Comparison of ENCODE assay signal across 8 cellular contexts in genomic region chr17:48593840-48594411, GRCh38. TPM values are rescaled to one million over a fixed set of nuclear protein-coding genes. Genes with fewer than 3 reads are reported as not detected.
DNase-seq lines count a peak whose midpoint lies in the region; ATAC-seq and TF ChIP-seq lines count a peak whose summit lies in the region.

No MANE protein-coding gene starts in this region.

- H3K4me3 Mint-ChIP-seq in activated CD4-positive, alpha-beta T cell treated with anti-CD3 and anti-CD28 coated beads, Interleukin-2, amount 10 ng/mL, durations not matched to agents 7 days and 5 days = peak overlapping the region; percentile 65

- no peaks in the 10 kb centered on the region for H3K9me3 Mint-ChIP-seq in activated CD4-positive, alpha-beta T cell treated with anti-CD3 and anti-CD28 coated beads, Interleukin-2, amount 10 ng/mL, durations not matched to agents 7 days and 5 days

- no peaks in the 10 kb centered on the region for H3K36me3 ChIP-seq in BE2C
- H3K36me3 ChIP-seq in mucosa of descending colon (ENCODE audit: low read depth) = peaks cover 5% of the 10 kb centered on the region

- CTCF ChIA-PET in activated CD4-positive, alpha-beta T cell treated with anti-CD3 and anti-CD28 coated beads, Interleukin-2, amount 10 ng/mL, durations not matched to agents 7 days and 5 days (lab: Charles Lee) = interaction anchor here (0.6 to 2.8 kb wide), 15 partner anchors 20 to 568 kb away, joined by 3 to 18 read pairs (median 5); partner anchors contain the start of genes HOXB9 and PRAC2

- peaks cover 96% of the 10 kb centered on the region for H3K27me3 ChIP-seq in BE2C

- peaks cover 91% of the 10 kb centered on the region for H3K27me3 Mint-ChIP-seq in activated CD4-positive, alpha-beta T cell treated with anti-CD3 and anti-CD28 coated beads, Interleukin-2, amount 10 ng/mL, durations not matched to agents 7 days and 5 days

- intact Hi-C loops in mucosa of descending colon (cut with DNase I, micrococcal nuclease) = no loop called here

- peaks cover 59% of the 10 kb centered on the region for H3K4me1 Mint-ChIP-seq in activated CD4-positive, alpha-beta T cell treated with anti-CD3 and anti-CD28 coated beads, Interleukin-2, amount 10 ng/mL, durations not matched to agents 7 days and 5 days

- H3K4me3 ChIP-seq in BE2C (ENCODE audit: low read depth, low read length) (no peak overlapping the region), mucosa of descending colon (no peak overlapping the region)

- peak; percentile 84 for DNase-seq in BE2C
- peak; percentile 88 for DNase-seq in HCEC 1CT
- DNase-seq in NCI-H526 (lab: John Stamatoyannopoulos, UW) = peak; percentile 69 to 91
- peak; percentile 78 for DNase-seq in activated CD4-positive, alpha-beta T cell treated with anti-CD3 and anti-CD28 coated beads, Interleukin-2, amount 10 ng/mL, durations not matched to agents 7 days and 5 days
- peak; percentile 94 for DNase-seq in ecto neural progenitor cell (ENCODE audit: low spot score)
- peak in 2 of 3 donors; percentile 75 to 85 for DNase-seq in mucosa of descending colon
- peak; percentile 58 to 63 for DNase-seq in stimulated activated CD8-positive, alpha-beta memory T cell treated with anti-CD3 and anti-CD28 coated beads, Interleukin-7, amount 100 ng/mL, for 1 hour (ENCODE audit: low read depth in 2 of 2)
- DNase-seq in superior temporal gyrus (ENCODE audit: extremely low spot score) = no peak

- H3K36me3 Mint-ChIP-seq in activated CD4-positive, alpha-beta T cell treated with anti-CD3 and anti-CD28 coated beads, Interleukin-2, amount 10 ng/mL, durations not matched to agents 7 days and 5 days (ENCODE audit: low read depth) = peaks cover 5% of the 10 kb centered on the region

- no peaks in the 10 kb centered on the region for H3K9me3 ChIP-seq in BE2C
- no peaks in the 10 kb centered on the region for H3K9me3 ChIP-seq in mucosa of descending colon

- POLR2A ChIA-PET in activated CD4-positive, alpha-beta T cell treated with anti-CD3 and anti-CD28 coated beads, Interleukin-2, amount 10 ng/mL, durations not matched to agents 7 days and 5 days (lab: Charles Lee) = no interaction called here

- peak; percentile 93 for TF ChIP-seq CTCF in BE2C (IDR thresholded peaks at IDR 0.05; ENCODE audit: low read depth, low read length)
- peak; percentile 50 for TF ChIP-seq CTCF in mucosa of descending colon (IDR thresholded peaks at IDR 0.05)

- H3K4me1 ChIP-seq in BE2C (no peaks in the 10 kb centered on the region), mucosa of descending colon (ENCODE audit: low read depth) (peaks cover 46% of the 10 kb centered on the region)

- H3K27ac Mint-ChIP-seq in activated CD4-positive, alpha-beta T cell treated with anti-CD3 and anti-CD28 coated beads, Interleukin-2, amount 10 ng/mL, durations not matched to agents 7 days and 5 days = no peak overlapping the region

- peak; percentile 32 for ATAC-seq in mucosa of descending colon

RNA-seq across cellular contexts. Expression of gene HOXB5, which starts 0.3 kb away (rescaled TPM):
- polyA plus RNA-seq in BE2C (2012; ENCODE audit: insufficient read depth, insufficient read length, low read depth) = not detected
- total RNA-seq in activated CD4-positive, alpha-beta T cell treated with anti-CD3 and anti-CD28 coated beads, Interleukin-2, amount 10 ng/mL, durations not matched to agents 7 days and 5 days = not detected
- 10 to 100 TPM; 16.2 to 29.3 (median 19.9) TPM for total RNA-seq in mucosa of descending colon

RNA-seq across cellular contexts. Expression of gene HOXB3, which starts 3.9 kb away (rescaled TPM):
- polyA plus RNA-seq in BE2C (2012; ENCODE audit: insufficient read depth, insufficient read length, low read depth) = not detected
- 1 to 10 TPM; 3.1 to 4.5 TPM for total RNA-seq in activated CD4-positive, alpha-beta T cell treated with anti-CD3 and anti-CD28 coated beads, Interleukin-2, amount 10 ng/mL, durations not matched to agents 7 days and 5 days
- total RNA-seq in mucosa of descending colon = 10 to 100 TPM; 42.4 to 64.8 (median 43.4) TPM

RNA-seq across cellular contexts. Expression of gene HOXB6, which starts 10.9 kb away (rescaled TPM):
- not detected for polyA plus RNA-seq in BE2C (2012; ENCODE audit: insufficient read depth, insufficient read length, low read depth)
- total RNA-seq in activated CD4-positive, alpha-beta T cell treated with anti-CD3 and anti-CD28 coated beads, Interleukin-2, amount 10 ng/mL, durations not matched to agents 7 days and 5 days = not detected
- total RNA-seq in mucosa of descending colon = 10 to 100 TPM; 41.3 to 68.8 (median 50.9) TPM

RNA-seq across cellular contexts. Expression of gene HOXB4, which starts 15.8 kb away (rescaled TPM):
- polyA plus RNA-seq in BE2C (2012; ENCODE audit: insufficient read depth, insufficient read length, low read depth) = not detected
- total RNA-seq in activated CD4-positive, alpha-beta T cell treated with anti-CD3 and anti-CD28 coated beads, Interleukin-2, amount 10 ng/mL, durations not matched to agents 7 days and 5 days = 1 to 10 TPM; 3.3 to 3.6 TPM
- 10 to 100 TPM in 1 of 3 donors, 1 to 10 TPM in 2; 4.5 to 14.6 (median 5.3) TPM for total RNA-seq in mucosa of descending colon

RNA-seq across cellular contexts. Expression of gene HOXB7, which starts 16.9 kb away (rescaled TPM):
- polyA plus RNA-seq in BE2C (2012; ENCODE audit: insufficient read depth, insufficient read length, low read depth) = not detected
- under 1 TPM; 0.25 to 0.30 TPM for total RNA-seq in activated CD4-positive, alpha-beta T cell treated with anti-CD3 and anti-CD28 coated beads, Interleukin-2, amount 10 ng/mL, durations not matched to agents 7 days and 5 days
- 10 to 100 TPM; 10.9 to 29.1 (median 22.4) TPM for total RNA-seq in mucosa of descending colon

Comparison
In these comparisons a context has a peak if more than half of its experiments do, and no peak if none do; other contexts are left out.
1. RNA of gene HOXB5, which starts 0.3 kb away (total RNA-seq): 16.2 to 29.3 TPM in mucosa of descending colon; not detected in activated CD4-positive, alpha-beta T cell treated with anti-CD3 and anti-CD28 coated beads, Interleukin-2, amount 10 ng/mL, durations not matched to agents 7 days and 5 days; every median in the first group is over 10 times any median in the second.
2. RNA of gene HOXB3, which starts 3.9 kb away (total RNA-seq): 42.4 to 64.8 TPM in mucosa of descending colon; 3.1 to 4.5 TPM in activated CD4-positive, alpha-beta T cell treated with anti-CD3 and anti-CD28 coated beads, Interleukin-2, amount 10 ng/mL, durations not matched to agents 7 days and 5 days; every median in the first group is over 4 times any median in the second.
3. RNA of gene HOXB6, which starts 10.9 kb away (total RNA-seq): 41.3 to 68.8 TPM in mucosa of descending colon; not detected in activated CD4-positive, alpha-beta T cell treated with anti-CD3 and anti-CD28 coated beads, Interleukin-2, amount 10 ng/mL, durations not matched to agents 7 days and 5 days; every median in the first group is over 10 times any median in the second.